In the genomic region with DNA sequence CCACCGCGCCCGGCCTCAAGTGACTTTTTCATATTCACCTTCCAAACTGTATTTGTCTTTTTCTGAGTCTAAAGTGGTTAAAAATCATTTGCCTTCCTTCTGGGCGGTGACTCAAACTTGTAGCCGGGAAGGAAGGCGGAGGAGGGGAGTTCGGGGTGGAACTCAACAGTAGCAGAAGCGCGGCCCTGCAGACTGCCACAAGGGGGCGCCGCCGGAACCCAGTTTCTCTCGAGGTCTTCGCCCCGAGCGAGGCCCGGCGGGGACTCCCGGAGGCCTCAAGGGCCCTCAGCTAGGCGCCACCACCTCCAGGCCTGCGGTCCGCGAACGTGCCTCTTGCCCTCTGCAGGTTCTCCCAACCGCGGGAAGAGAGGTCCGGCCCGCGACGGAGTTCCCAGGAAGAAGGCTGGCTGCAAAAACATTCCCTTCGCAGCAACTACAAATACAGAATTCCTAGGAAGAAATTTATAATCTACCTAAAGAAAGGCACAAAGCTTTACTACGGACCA, we compare ENCODE assay signal across 8 cellular contexts. TPM values are rescaled to one million over a fixed set of nuclear protein-coding genes. Genes with fewer than 3 reads are reported as not detected.
A peak's percentile ranks its signal among the peaks of the same experiment; 100 is the strongest.
DNase-seq lines count a peak whose midpoint lies in the region; ATAC-seq lines count a peak whose summit lies in the region.

No MANE protein-coding gene starts in this region.

- peak; percentile 97 for ATAC-seq in HG02852 (IDR thresholded peaks at IDR 0.05; ENCODE audit: unreplicated experiment)

- peak; percentile 51 for DNase-seq in SIG-M5 treated with dmso at 0.1 percent for 504 hours (lab: John Stamatoyannopoulos, UW; ENCODE audit: unreplicated experiment)
- no peak for DNase-seq in SIG-M5 (lab: John Stamatoyannopoulos, UW)
- DNase-seq in NCI-H526 (lab: John Stamatoyannopoulos, UW), result peak; percentile 33 to 93
- peak; percentile 90 to 91 for DNase-seq in activated CD4-positive, alpha-beta T cell treated with anti-CD3 and anti-CD28 coated beads, Interleukin-2, amount 50 U/mL, for 4 hours
- DNase-seq in dermis microvascular lymphatic vessel endothelial cell (ENCODE audit: low read depth in 2 of 2), result peak; percentile 20 to 75
- DNase-seq in medulla oblongata (ENCODE audit: extremely low spot score), result peak; percentile 74
- peak; percentile 83 for DNase-seq in stimulated activated CD8-positive, alpha-beta memory T cell treated with anti-CD3 and anti-CD28 coated beads, Interleukin-12 subunit alpha, Interleukin-12 subunit beta, amount 100 ng/mL, for 24 hours (ENCODE audit: extremely low read depth)

RNA-seq across cellular contexts. Expression of a gene that starts 16.8 kb away (rescaled TPM):
- total RNA-seq in dermis microvascular lymphatic vessel endothelial cell, result 31.6 and 70.9 TPM in 2 replicates
